Comparison of ENCODE assay signal across 19 cellular contexts in the genomic region with DNA sequence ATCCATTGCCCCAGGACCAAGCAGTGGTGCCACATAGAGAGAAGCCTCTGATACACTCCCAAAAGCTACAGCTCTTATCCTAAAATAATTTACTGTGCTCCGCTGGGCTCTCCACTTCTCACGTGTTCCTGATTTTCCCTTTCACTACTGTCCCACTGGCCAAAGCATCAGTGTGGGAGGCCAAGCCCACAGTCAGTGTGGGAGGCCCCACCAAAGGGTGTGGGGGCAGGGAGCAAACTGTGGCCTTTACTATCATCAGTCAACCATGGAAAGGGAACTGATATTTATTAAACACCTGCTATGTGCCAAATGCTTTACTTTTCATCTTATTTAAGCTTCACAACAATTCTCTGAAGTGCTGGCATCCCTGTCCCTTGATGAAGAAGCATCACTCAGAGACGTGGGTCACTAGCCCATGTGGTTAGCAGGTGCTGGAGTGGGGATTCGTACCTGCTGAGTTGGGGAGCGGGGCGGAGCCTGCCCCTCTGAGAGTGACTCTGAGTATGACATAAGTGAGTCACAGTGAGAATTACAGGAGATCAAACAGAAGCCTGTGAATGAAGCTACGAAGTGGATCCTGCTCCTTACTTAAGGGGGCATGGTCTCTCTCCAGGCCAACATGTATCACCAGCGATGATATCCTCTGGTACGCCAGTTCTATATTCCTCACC.
"Had no signal": no experiment of that assay in that cellular context is flagged by ENCODE, and none has a peak within 500 bp of the region (broad histone marks: within the 10 kb centered on the region; RNA-seq: fewer than 3 reads in every experiment).

No MANE protein-coding gene starts in this region.

- H3K4me3 Mint-ChIP-seq: activated naive CD4-positive, alpha-beta T cell treated with anti-CD3 and anti-CD28 coated beads, Interleukin-2, amount 50 U/mL, for 24 hours; mesothelial cell of epicardium; natural killer cell had no signal

- H3K36me3 ChIP-seq: heart right ventricle, left lung, neutrophil, ovary, prostate gland, spleen, tibial artery had no signal

- DNase-seq: activated CD4-positive, alpha-beta T cell treated with anti-CD3 and anti-CD28 coated beads, Interleukin-2, amount 50 U/mL, for 1 hour; activated gamma-delta T cell treated with Interleukin-2 at 50 U/mL for 16 hours; activated T-cell treated with anti-CD3 and anti-CD28 coated beads, Interleukin-2, amount 50 U/mL, for 1 hour; anterior cingulate cortex; body of pancreas; heart right ventricle; left lung; natural killer cell; ovary; spleen; stimulated activated CD4-positive, alpha-beta T cell treated with anti-CD3 and anti-CD28 coated beads, Interleukin-4, amount 100 ng/mL, for 1 hour; stimulated activated naive CD4-positive, alpha-beta T cell treated with Interleukin-2 at 50 U/mL for 16 hours; tibial artery had no signal

- H3K4me3 ChIP-seq: body of pancreas, heart right ventricle, left lung, lung, ovary, prostate gland, spleen, tibial artery had no signal

- H3K4me1 Mint-ChIP-seq: activated naive CD4-positive, alpha-beta T cell treated with anti-CD3 and anti-CD28 coated beads, Interleukin-2, amount 50 U/mL, for 24 hours had no signal

- H3K36me3 Mint-ChIP-seq: activated naive CD4-positive, alpha-beta T cell treated with anti-CD3 and anti-CD28 coated beads, Interleukin-2, amount 50 U/mL, for 24 hours; mesothelial cell of epicardium; natural killer cell had no signal

- H3K27me3 ChIP-seq: body of pancreas, left lung, neutrophil, ovary, tibial artery had no signal

- H3K27ac Mint-ChIP-seq: activated naive CD4-positive, alpha-beta T cell treated with anti-CD3 and anti-CD28 coated beads, Interleukin-2, amount 50 U/mL, for 24 hours; mesothelial cell of epicardium; natural killer cell had no signal

- H3K4me1 ChIP-seq: body of pancreas, prostate gland, spleen had no signal

- ATAC-seq: activated CD4-positive, CD25-positive, alpha-beta regulatory T cell treated with anti-CD3 and anti-CD28 coated beads, Interleukin-2, amount 50 U/mL, for 24 hours; body of pancreas; heart right ventricle; left lung; natural killer cell had no signal

- H3K9me3 ChIP-seq: body of pancreas, heart right ventricle, left lung, neutrophil, ovary, prostate gland, spleen, tibial artery had no signal

- H3K27ac ChIP-seq: body of pancreas, heart right ventricle, left lung, neutrophil, ovary, spleen, tibial artery had no signal

- H3K9me3 Mint-ChIP-seq: activated naive CD4-positive, alpha-beta T cell treated with anti-CD3 and anti-CD28 coated beads, Interleukin-2, amount 50 U/mL, for 24 hours; natural killer cell had no signal
